ENCODE assay signal across 8 cellular contexts in the genomic region with DNA sequence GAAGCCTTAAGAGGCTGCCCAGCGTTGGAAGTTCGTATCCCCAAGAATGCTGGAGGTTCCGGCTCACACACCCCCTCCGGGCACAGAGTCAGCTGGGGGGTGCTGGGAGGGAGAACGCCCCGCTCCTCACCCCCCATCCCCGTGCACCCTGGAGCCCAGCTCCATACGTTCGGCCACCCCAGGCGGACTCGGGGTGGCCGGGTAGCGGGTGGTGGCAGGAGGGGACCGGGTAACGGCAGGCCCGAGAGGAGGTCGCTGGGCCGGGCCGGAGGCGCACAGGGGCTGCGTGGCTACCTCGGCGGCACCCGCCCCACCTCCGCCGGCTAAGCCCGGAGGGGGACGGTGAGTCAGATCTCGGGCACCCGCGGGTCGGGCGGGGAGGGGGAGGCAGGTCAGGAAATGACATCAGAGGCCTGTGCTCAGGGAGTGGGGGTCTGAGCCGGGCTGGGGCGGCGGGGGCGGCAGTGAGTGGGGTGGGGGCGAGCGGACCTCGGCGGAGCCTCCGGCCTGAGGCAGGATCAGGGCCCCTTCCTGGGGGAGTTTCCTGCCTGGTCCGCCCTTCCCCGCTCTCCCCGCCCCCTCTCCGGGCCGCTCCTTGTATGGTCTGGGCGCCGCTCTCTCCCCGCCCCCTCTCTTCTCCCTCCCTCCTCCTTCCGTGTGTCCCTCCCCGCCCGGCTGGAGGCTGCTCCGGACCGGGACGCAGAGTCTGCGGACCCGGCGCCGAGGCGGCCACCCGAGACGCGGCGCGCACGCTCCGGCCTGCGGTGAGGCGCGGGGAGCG. TPM values are rescaled to one million over a fixed set of nuclear protein-coding genes. Genes with fewer than 3 reads are reported as not detected.
DNase-seq lines count a peak whose midpoint lies in the region; ATAC-seq and TF ChIP-seq lines count a peak whose summit lies in the region.

A gene with protein sequence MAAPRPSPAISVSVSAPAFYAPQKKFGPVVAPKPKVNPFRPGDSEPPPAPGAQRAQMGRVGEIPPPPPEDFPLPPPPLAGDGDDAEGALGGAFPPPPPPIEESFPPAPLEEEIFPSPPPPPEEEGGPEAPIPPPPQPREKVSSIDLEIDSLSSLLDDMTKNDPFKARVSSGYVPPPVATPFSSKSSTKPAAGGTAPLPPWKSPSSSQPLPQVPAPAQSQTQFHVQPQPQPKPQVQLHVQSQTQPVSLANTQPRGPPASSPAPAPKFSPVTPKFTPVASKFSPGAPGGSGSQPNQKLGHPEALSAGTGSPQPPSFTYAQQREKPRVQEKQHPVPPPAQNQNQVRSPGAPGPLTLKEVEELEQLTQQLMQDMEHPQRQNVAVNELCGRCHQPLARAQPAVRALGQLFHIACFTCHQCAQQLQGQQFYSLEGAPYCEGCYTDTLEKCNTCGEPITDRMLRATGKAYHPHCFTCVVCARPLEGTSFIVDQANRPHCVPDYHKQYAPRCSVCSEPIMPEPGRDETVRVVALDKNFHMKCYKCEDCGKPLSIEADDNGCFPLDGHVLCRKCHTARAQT (plus strand): TSS at position 700 of the 781 bp plus-strand sequence. CDS start 227 bp downstream, outside the sequence.

- DNase-seq in DMS79 (lab: John Stamatoyannopoulos, UW) = peak; percentile 49
- peak; percentile 63 for DNase-seq in Jurkat, Clone E6-1 (ENCODE audit: low read depth, low spot score)
- peak; percentile 94 for DNase-seq in RWPE2 (ENCODE audit: low spot score)
- DNase-seq in activated T-helper 9 cell treated with anti-CD3 and anti-CD28 coated beads, Interleukin-2, amount 50 U/mL, for 16 hours (ENCODE audit: low read depth) = peak; percentile 83
- DNase-seq in fibroblast of peridontal ligament (ENCODE audit: extremely low read depth) = peak; percentile 89

- peak within 1 kb of the TSS; percentile 84 to 93 (median 89) for H3K4me3 Mint-ChIP-seq in nephron
- H3K4me3 Mint-ChIP-seq in stimulated activated naive CD8-positive, alpha-beta T cell treated with anti-CD3 and anti-CD28 coated beads, Interleukin-15, Interleukin-2, amounts not matched to agents 100 ng/mL and 50 ng/mL, for 24 hours = peak within 1 kb of the TSS; percentile 84

- TF ChIP-seq CTCF in RWPE2 (IDR thresholded peaks at IDR 0.05; ENCODE audit: poor library complexity, severe bottlenecking) (peak; percentile 1), nephron (IDR thresholded peaks at IDR 0.05; ENCODE audit: unreplicated experiment in 3 of 3) (no peak)

- peak within 1 kb of the TSS; percentile 80 for H3K4me3 ChIP-seq in Jurkat, Clone E6-1 (ENCODE audit: low read length)
- H3K4me3 ChIP-seq in RWPE2 (ENCODE audit: severe bottlenecking) = peak within 1 kb of the TSS; percentile 91

- H3K27ac ChIP-seq in RWPE2 (ENCODE audit: poor library complexity, severe bottlenecking) = peak within 1 kb of the TSS; percentile 92

- H3K27me3 ChIP-seq in RWPE2 (ENCODE audit: insufficient read depth, poor library complexity, severe bottlenecking) = no peaks in the 10 kb centered on the region

- H3K36me3 Mint-ChIP-seq in nephron (ENCODE audit: low read depth) = no peaks in the 10 kb centered on the region
- H3K36me3 Mint-ChIP-seq in stimulated activated naive CD8-positive, alpha-beta T cell treated with anti-CD3 and anti-CD28 coated beads, Interleukin-15, Interleukin-2, amounts not matched to agents 100 ng/mL and 50 ng/mL, for 24 hours (ENCODE audit: low read depth) = no peaks in the 10 kb centered on the region

- H3K27me3 Mint-ChIP-seq in nephron (ENCODE audit: low read depth) = no peaks in the 10 kb centered on the region
- no peaks in the 10 kb centered on the region for H3K27me3 Mint-ChIP-seq in stimulated activated naive CD8-positive, alpha-beta T cell treated with anti-CD3 and anti-CD28 coated beads, Interleukin-15, Interleukin-2, amounts not matched to agents 100 ng/mL and 50 ng/mL, for 24 hours

- peak; percentile 85 for ATAC-seq in GM21717 (IDR thresholded peaks at IDR 0.05; ENCODE audit: unreplicated experiment)
- peak; percentile 72 for ATAC-seq in RWPE2 (ENCODE audit: low read depth)

- H3K9me3 ChIP-seq in RWPE2 (ENCODE audit: severe bottlenecking) = no peaks in the 10 kb centered on the region

- H3K9me3 Mint-ChIP-seq in nephron = no peaks in the 10 kb centered on the region
- H3K9me3 Mint-ChIP-seq in stimulated activated naive CD8-positive, alpha-beta T cell treated with anti-CD3 and anti-CD28 coated beads, Interleukin-15, Interleukin-2, amounts not matched to agents 100 ng/mL and 50 ng/mL, for 24 hours = no peaks in the 10 kb centered on the region

- peaks cover 27% of the 10 kb centered on the region for H3K4me1 Mint-ChIP-seq in nephron
- H3K4me1 Mint-ChIP-seq in stimulated activated naive CD8-positive, alpha-beta T cell treated with anti-CD3 and anti-CD28 coated beads, Interleukin-15, Interleukin-2, amounts not matched to agents 100 ng/mL and 50 ng/mL, for 24 hours (ENCODE audit: low read depth) = peaks cover 36% of the 10 kb centered on the region

- H3K4me1 ChIP-seq in RWPE2 (ENCODE audit: insufficient read depth, poor library complexity, severe bottlenecking) = peaks cover 19% of the 10 kb centered on the region

- peaks cover 38% of the 10 kb centered on the region for H3K36me3 ChIP-seq in RWPE2 (ENCODE audit: low read depth)

- peak within 1 kb of the TSS; percentile 92 to 95 (median 94) for H3K27ac Mint-ChIP-seq in nephron
- peak within 1 kb of the TSS; percentile 90 for H3K27ac Mint-ChIP-seq in stimulated activated naive CD8-positive, alpha-beta T cell treated with anti-CD3 and anti-CD28 coated beads, Interleukin-15, Interleukin-2, amounts not matched to agents 100 ng/mL and 50 ng/mL, for 24 hours

RNA-seq across cellular contexts. Expression of the gene that starts here (rescaled TPM):
- polyA plus RNA-seq in Jurkat, Clone E6-1 (2012; ENCODE audit: insufficient read depth, insufficient read length) = 56.8 TPM

Comparison
In these comparisons a context has a peak if more than half of its experiments do, and no peak if none do; other contexts are left out.
1. Peak in every context shown above with its lines: DNase-seq, ATAC-seq, H3K4me3 ChIP-seq and H3K27ac ChIP-seq.